In the genomic region with DNA sequence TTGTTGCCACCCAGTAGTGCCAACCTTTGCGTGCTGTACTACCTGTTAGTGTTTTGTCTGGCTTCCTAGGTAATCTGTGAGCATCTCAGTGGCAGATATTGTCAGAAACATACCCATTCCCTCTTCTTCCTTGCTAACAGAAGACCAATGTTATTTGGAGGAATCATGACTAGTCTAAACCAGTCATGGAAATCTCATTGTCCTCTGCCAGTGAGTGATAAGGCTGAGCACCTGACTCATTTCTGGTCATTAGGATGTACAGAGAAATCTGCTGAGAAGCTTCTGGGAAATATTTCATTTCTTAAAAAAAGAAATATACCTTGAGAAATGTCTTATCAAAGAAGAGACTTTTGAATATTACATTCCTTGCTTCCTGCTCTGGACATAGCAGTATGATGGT, we compare ENCODE assay signal across 21 cellular contexts.
DNase-seq lines count a peak whose midpoint lies in the region; FAIRE-seq and TF ChIP-seq lines count a peak whose summit lies in the region.
"Had no signal": no experiment of that assay in that cellular context is flagged by ENCODE, and none has a peak within 500 bp of the region (broad histone marks: within the 10 kb centered on the region; RNA-seq: fewer than 3 reads in every experiment).

No MANE protein-coding gene starts in this region.

- H4K8ac ChIP-seq in mesenchymal stem cell (ENCODE audit: low read length): peak overlapping the region; percentile 24

- no peak overlapping the region for H3K18ac ChIP-seq in mesenchymal stem cell (ENCODE audit: low read depth in 1 of 2, low read length in 2 of 2)

- H3K27ac ChIP-seq in mesenchymal stem cell (ENCODE audit: low read length, poor library complexity, severe bottlenecking): no peak overlapping the region
- H3K27ac ChIP-seq: BLaER1 had no signal

- 100% methylated on average over 1 of the region's 1 CpG for WGBS in mesenchymal stem cell

- no peak overlapping the region for H3K4me2 ChIP-seq in mesenchymal stem cell (ENCODE audit: low read length, poor library complexity, severe bottlenecking)
- H3K4me2 ChIP-seq: BLaER1, GM23338 had no signal

- no peak overlapping the region for H2BK15ac ChIP-seq in mesenchymal stem cell (ENCODE audit: low read depth, poor library complexity, severe bottlenecking)

- no peak overlapping the region for H3K4me3 ChIP-seq in bronchial epithelial cell (ENCODE audit: low read depth, low read length)
- no peak overlapping the region for H3K4me3 ChIP-seq in epithelial cell of esophagus (ENCODE audit: low read length)
- no peak overlapping the region for H3K4me3 ChIP-seq in mesenchymal stem cell (ENCODE audit: insufficient read depth in 1 of 2, low read depth in 1 of 2, low read length in 2 of 2)
- H3K4me3 ChIP-seq: BLaER1, GM23338 had no signal

- H3K27me3 ChIP-seq in bronchial epithelial cell (ENCODE audit: control insufficient read depth, insufficient read depth, low read length): peaks cover 2% of the 10 kb centered on the region
- peaks cover 0 to 5% of the 10 kb centered on the region in 2 experiments for H3K27me3 ChIP-seq in mesenchymal stem cell (ENCODE audit: control insufficient read depth in 1 of 2, insufficient read depth in 1 of 2, low read length in 2 of 2)
- H3K27me3 ChIP-seq: BLaER1 had no signal

- H2BK120ac ChIP-seq in mesenchymal stem cell (ENCODE audit: low read depth, low read length): no peak overlapping the region

- no peak overlapping the region for H3K14ac ChIP-seq in mesenchymal stem cell (ENCODE audit: low read length in 2 of 2)

- FAIRE-seq in bronchial epithelial cell (lab: Jason Lieb, UNC) (no peak), HTR-8/SVneo (lab: Jason Lieb, UNC) (no peak)
- FAIRE-seq: G401.6, GM12891, GM19239, HepG2 had no signal

- H3K79me1 ChIP-seq in mesenchymal stem cell (replicated peaks; ENCODE audit: low read length, poor library complexity, severe bottlenecking): no peaks in the 10 kb centered on the region

- no peak overlapping the region for H2BK12ac ChIP-seq in mesenchymal stem cell (ENCODE audit: low read length in 2 of 2)

- H2BK5ac ChIP-seq in mesenchymal stem cell (ENCODE audit: low read depth, low read length, poor library complexity, severe bottlenecking): no peak overlapping the region

- TF ChIP-seq CTCF in bronchial epithelial cell (IDR thresholded peaks at IDR 0.05; ENCODE audit: insufficient read depth, low read length, severe bottlenecking): no peak
- no peak for TF ChIP-seq CTCF in epithelial cell of esophagus (IDR thresholded peaks at IDR 0.05; ENCODE audit: insufficient read depth, low read depth, low read length, missing control alignments)

- no peak overlapping the region for H3K23ac ChIP-seq in mesenchymal stem cell (ENCODE audit: low read length in 2 of 2)

- no peaks in the 10 kb centered on the region for H3K4me1 ChIP-seq in mesenchymal stem cell (ENCODE audit: control insufficient read depth, insufficient read depth, low read depth, low read length)

- H3K4ac ChIP-seq in mesenchymal stem cell (ENCODE audit: low read depth in 1 of 2, low read length in 2 of 2): no peak overlapping the region

- peak; percentile 8 for DNase-seq in ELR (ENCODE audit: low read depth)
- DNase-seq in bronchial epithelial cell (ENCODE audit: low read depth): peak; percentile 48
- DNase-seq in epithelial cell of esophagus (ENCODE audit: low read depth): peak; percentile 45
- no peak for DNase-seq in mesenchymal stem cell
- no peak for DNase-seq in HTR-8/SVneo (ENCODE audit: insufficient read length, low spot score)
- no peak for DNase-seq in cortex of kidney (lab: John Stamatoyannopoulos, UW)
- no peak for DNase-seq in DMS114 treated with DMSO at 0.1 percent for 48 hours (lab: John Stamatoyannopoulos, UW; ENCODE audit: unreplicated experiment)
- DNase-seq: 8988T; Calu3; CD8-positive, alpha-beta T cell; DMS53; DND-41; EL; H7; HFFc6 had no signal

- H2AK5ac ChIP-seq in mesenchymal stem cell (ENCODE audit: low read length, severe bottlenecking): no peak overlapping the region

- H3K36me3 ChIP-seq in bronchial epithelial cell (ENCODE audit: control insufficient read depth, insufficient read depth, low read length): no peaks in the 10 kb centered on the region
- H3K36me3 ChIP-seq in mesenchymal stem cell (ENCODE audit: control insufficient read depth in 1 of 2, insufficient read depth in 2 of 2, low read depth in 1 of 2, low read length in 2 of 2): no peaks in the 10 kb centered on the region
- H3K36me3 ChIP-seq: BLaER1 had no signal

- H3K9me3 ChIP-seq in mesenchymal stem cell (ENCODE audit: control insufficient read depth, low read length): no peaks in the 10 kb centered on the region

- H4K91ac ChIP-seq in mesenchymal stem cell (ENCODE audit: low read length): no peak overlapping the region

- H3K9ac ChIP-seq in mesenchymal stem cell (ENCODE audit: low read length): no peak overlapping the region
- H3K9ac ChIP-seq: BLaER1 had no signal

- H2AFZ ChIP-seq in mesenchymal stem cell (ENCODE audit: low read depth, low read length): no peak overlapping the region
- H2AFZ ChIP-seq: GM23338 had no signal

Comparison
In these comparisons a context has a peak if more than half of its experiments do, and no peak if none do; other contexts are left out.
1. DNase-seq: peak in ELR (single experiment), bronchial epithelial cell (single experiment) and epithelial cell of esophagus (single experiment); none in mesenchymal stem cell (single experiment), HTR-8/SVneo (single experiment), cortex of kidney (single experiment) and DMS114 treated with DMSO at 0.1 percent for 48 hours (single experiment).